ENCODE assay signal across 8 cellular contexts in genomic region chr17:8300629-8301242, GRCh38. TPM values are rescaled to one million over a fixed set of nuclear protein-coding genes. Genes with fewer than 3 reads are reported as not detected.
DNase-seq lines count a peak whose midpoint lies in the region; ATAC-seq and TF ChIP-seq lines count a peak whose summit lies in the region.

No MANE protein-coding gene starts in this region.

- H3K27me3 Mint-ChIP-seq in activated naive CD8-positive, alpha-beta T cell treated with anti-CD3 and anti-CD28 coated beads, Interleukin-2, amount 10 ng/mL, durations not matched to agents 7 days and 5 days: no peaks in the 10 kb centered on the region

- POLR2A ChIA-PET in activated naive CD8-positive, alpha-beta T cell treated with anti-CD3 and anti-CD28 coated beads, Interleukin-2, amount 10 ng/mL, durations not matched to agents 7 days and 5 days (lab: Charles Lee): interaction anchor here (1.3 to 2.0 kb wide), 3 partner anchors 53 to 137 kb away, joined by 3 to 6 read pairs (median 6); partner anchors contain the start of gene CTC1

- H3K27me3 ChIP-seq in Loucy (ENCODE audit: insufficient read depth, low read length, poor library complexity, severe bottlenecking) (no peaks in the 10 kb centered on the region), cardiac muscle cell (no peaks in the 10 kb centered on the region)

- H3F3A ChIP-seq in Loucy (ENCODE audit: low read depth): peaks cover 5% of the 10 kb centered on the region; the same call in 1 of the 2 replicates

- H3K9me3 Mint-ChIP-seq in activated naive CD8-positive, alpha-beta T cell treated with anti-CD3 and anti-CD28 coated beads, Interleukin-2, amount 10 ng/mL, durations not matched to agents 7 days and 5 days: peaks cover 1% of the 10 kb centered on the region

- H3K9me2 ChIP-seq in Loucy (replicated peaks; ENCODE audit: low read depth, low read length): no peaks in the 10 kb centered on the region

- H3K9me3 ChIP-seq in Loucy (ENCODE audit: insufficient read depth, low read depth, low read length) (no peaks in the 10 kb centered on the region), cardiac muscle cell (ENCODE audit: low read depth) (no peaks in the 10 kb centered on the region)

- peak overlapping the region; percentile 45 for H3K9ac ChIP-seq in Loucy (ENCODE audit: low read depth, low read length, poor library complexity, severe bottlenecking)

- H2AFZ ChIP-seq in Loucy (ENCODE audit: low read length): peak overlapping the region; percentile 85

- H3K4me3 ChIP-seq in Loucy (ENCODE audit: low read length, poor library complexity, severe bottlenecking) (peak overlapping the region; percentile 31), cardiac muscle cell (no peak overlapping the region)

- H3K27ac ChIP-seq in cardiac muscle cell: no peak overlapping the region

- H3K27ac Mint-ChIP-seq in activated naive CD8-positive, alpha-beta T cell treated with anti-CD3 and anti-CD28 coated beads, Interleukin-2, amount 10 ng/mL, durations not matched to agents 7 days and 5 days: peak overlapping the region; percentile 72

- peak overlapping the region; percentile 57 for H3K4me2 ChIP-seq in Loucy (ENCODE audit: low read depth, low read length, poor library complexity, severe bottlenecking)

- no peaks in the 10 kb centered on the region for H4K20me1 ChIP-seq in Loucy (ENCODE audit: insufficient read depth, low read length, poor library complexity, severe bottlenecking)

- peak; percentile 95 for ATAC-seq in activated naive CD8-positive, alpha-beta T cell treated with anti-CD3 and anti-CD28 coated beads, Interleukin-2, amount 10 ng/mL, durations not matched to agents 7 days and 5 days (ENCODE audit: low read depth)

- no peaks in the 10 kb centered on the region for H3K79me2 ChIP-seq in Loucy (ENCODE audit: insufficient read depth, low read length)

- no peaks in the 10 kb centered on the region for H3K36me3 ChIP-seq in Loucy (ENCODE audit: insufficient read depth, low read length)
- H3K36me3 ChIP-seq in cardiac muscle cell: no peaks in the 10 kb centered on the region

- peaks cover 10% of the 10 kb centered on the region for H3K4me1 Mint-ChIP-seq in activated naive CD8-positive, alpha-beta T cell treated with anti-CD3 and anti-CD28 coated beads, Interleukin-2, amount 10 ng/mL, durations not matched to agents 7 days and 5 days

- H3K36me3 Mint-ChIP-seq in activated naive CD8-positive, alpha-beta T cell treated with anti-CD3 and anti-CD28 coated beads, Interleukin-2, amount 10 ng/mL, durations not matched to agents 7 days and 5 days: no peaks in the 10 kb centered on the region

- no peak overlapping the region for H3K4me3 Mint-ChIP-seq in activated naive CD8-positive, alpha-beta T cell treated with anti-CD3 and anti-CD28 coated beads, Interleukin-2, amount 10 ng/mL, durations not matched to agents 7 days and 5 days

- H3K4me1 ChIP-seq in Loucy (ENCODE audit: insufficient read depth, low read length, poor library complexity, severe bottlenecking): peaks cover 10% of the 10 kb centered on the region
- no peaks in the 10 kb centered on the region for H3K4me1 ChIP-seq in cardiac muscle cell (ENCODE audit: low read depth)

- peak; percentile 10 to 66 for DNase-seq in NCI-H2081 (lab: John Stamatoyannopoulos, UW)
- DNase-seq in NCI-H2081 treated with DMSO at 0.1 percent for 48 hours (lab: John Stamatoyannopoulos, UW): no peak
- DNase-seq in SKM-1 (lab: John Stamatoyannopoulos, UW; ENCODE audit: unreplicated experiment): peak; percentile 3
- peak; percentile 58 for DNase-seq in activated naive CD8-positive, alpha-beta T cell treated with anti-CD3 and anti-CD28 coated beads, Interleukin-2, amount 10 ng/mL, durations not matched to agents 7 days and 5 days
- peak; percentile 71 to 76 for DNase-seq in cardiac muscle cell (ENCODE audit: low read depth in 1 of 2, low spot score in 1 of 2)
- DNase-seq in putamen (ENCODE audit: low spot score): peak; percentile 61
- DNase-seq in cortex of kidney (lab: John Stamatoyannopoulos, UW): no peak

- TF ChIP-seq CTCF in Loucy (conservative IDR thresholded peaks at IDR 0.05; ENCODE audit: low read length) (peak; percentile 88), cardiac muscle cell (IDR thresholded peaks at IDR 0.05; ENCODE audit: low read depth, low read length) (peak; percentile 88)

RNA-seq across cellular contexts. Expression of gene SLC25A35, which starts 5.5 kb away (rescaled TPM):
- 1 to 10 TPM; 7.4 to 9.1 TPM for total RNA-seq in activated naive CD8-positive, alpha-beta T cell treated with anti-CD3 and anti-CD28 coated beads, Interleukin-2, amount 10 ng/mL, durations not matched to agents 7 days and 5 days
- 3.5 and 9.5 TPM in 2 replicates for total RNA-seq in cardiac muscle cell
- polyA plus RNA-seq in cardiac muscle cell: 6.0 and 7.9 TPM in 2 replicates

RNA-seq across cellular contexts. Expression of gene ARHGEF15, which starts 9.3 kb away (rescaled TPM):
- not detected for total RNA-seq in activated naive CD8-positive, alpha-beta T cell treated with anti-CD3 and anti-CD28 coated beads, Interleukin-2, amount 10 ng/mL, durations not matched to agents 7 days and 5 days
- total RNA-seq in cardiac muscle cell: 1.1 and 3.0 TPM in 2 replicates
- 0.17 and 0.73 TPM in 2 replicates for polyA plus RNA-seq in cardiac muscle cell

RNA-seq across cellular contexts. Expression of gene RANGRF, which starts 12.3 kb away (rescaled TPM):
- 10 to 100 TPM; 43.6 to 44.9 TPM for total RNA-seq in activated naive CD8-positive, alpha-beta T cell treated with anti-CD3 and anti-CD28 coated beads, Interleukin-2, amount 10 ng/mL, durations not matched to agents 7 days and 5 days
- total RNA-seq in cardiac muscle cell: 40.0 and 43.6 TPM in 2 replicates
- 75.5 and 89.2 TPM in 2 replicates for polyA plus RNA-seq in cardiac muscle cell

RNA-seq across cellular contexts. Expression of gene ODF4, which starts 38.9 kb away (rescaled TPM):
- total RNA-seq in activated naive CD8-positive, alpha-beta T cell treated with anti-CD3 and anti-CD28 coated beads, Interleukin-2, amount 10 ng/mL, durations not matched to agents 7 days and 5 days: not detected
- total RNA-seq in cardiac muscle cell: not detected in 2 replicates
- not detected in 2 replicates for polyA plus RNA-seq in cardiac muscle cell

RNA-seq across cellular contexts. Expression of gene PFAS, which starts 51.6 kb away (rescaled TPM):
- total RNA-seq in activated naive CD8-positive, alpha-beta T cell treated with anti-CD3 and anti-CD28 coated beads, Interleukin-2, amount 10 ng/mL, durations not matched to agents 7 days and 5 days: 10 to 100 TPM; 47.2 to 56.8 TPM
- total RNA-seq in cardiac muscle cell: 49.9 and 62.5 TPM in 2 replicates
- polyA plus RNA-seq in cardiac muscle cell: 48.2 and 62.0 TPM in 2 replicates

Comparison
In these comparisons a context has a peak if more than half of its experiments do, and no peak if none do; other contexts are left out.
1. DNase-seq: peak in NCI-H2081 (2 of 2), SKM-1 (single experiment), activated naive CD8-positive, alpha-beta T cell treated with anti-CD3 and anti-CD28 coated beads, Interleukin-2, amount 10 ng/mL, durations not matched to agents 7 days and 5 days (single experiment), cardiac muscle cell (2 of 2) and putamen (single experiment); none in NCI-H2081 treated with DMSO at 0.1 percent for 48 hours (single experiment) and cortex of kidney (single experiment).